ENCODE assay signal across 25 cellular contexts in genomic region chr4:6137747-6138135, GRCh38.
DNase-seq lines count a peak whose midpoint lies in the region; ATAC-seq, FAIRE-seq and TF ChIP-seq lines count a peak whose summit lies in the region.
"Had no signal": no experiment of that assay in that cellular context is flagged by ENCODE, and none has a peak within 500 bp of the region (broad histone marks: within the 10 kb centered on the region; RNA-seq: fewer than 3 reads in every experiment).

No MANE protein-coding gene starts in this region.

- H2BK15ac ChIP-seq in neuronal stem cell (ENCODE audit: low read length): no peak overlapping the region

- CTCF ChIA-PET in activated naive CD4-positive, alpha-beta T cell treated with anti-CD3 and anti-CD28 coated beads, Interleukin-2, amount 10 ng/mL, durations not matched to agents 7 days and 5 days (lab: Charles Lee): no interaction called here

- peak overlapping the region; percentile 48 for H2AK5ac ChIP-seq in neuronal stem cell (ENCODE audit: low read depth, low read length)

- H3K4me1 Mint-ChIP-seq in activated naive CD4-positive, alpha-beta T cell treated with anti-CD3 and anti-CD28 coated beads, Interleukin-2, amount 10 ng/mL, durations not matched to agents 7 days and 5 days: peaks cover 7% of the 10 kb centered on the region
- peaks cover 10% of the 10 kb centered on the region for H3K4me1 Mint-ChIP-seq in T-helper 17 cell
- H3K4me1 Mint-ChIP-seq: B cell had no signal

- H3K4me2 ChIP-seq in neuronal stem cell (ENCODE audit: insufficient read depth, low read length, poor library complexity, severe bottlenecking): no peak overlapping the region
- H3K4me2 ChIP-seq: BLaER1, GM23338 had no signal

- H2AFZ ChIP-seq in neuronal stem cell (ENCODE audit: low read length): no peak overlapping the region
- H2AFZ ChIP-seq: GM23338 had no signal

- H3K9ac ChIP-seq in neuronal stem cell (ENCODE audit: low read depth, low read length, poor library complexity): no peak overlapping the region
- H3K9ac ChIP-seq: BLaER1 had no signal

- FAIRE-seq in urothelium cell line (lab: Jason Lieb, UNC): no peak
- FAIRE-seq: A204.1, G401.6, GM12892, GM19239, H54 had no signal

- no peak for DNase-seq in activated naive CD4-positive, alpha-beta T cell treated with anti-CD3 and anti-CD28 coated beads, Interleukin-2, amount 10 ng/mL, durations not matched to agents 7 days and 5 days
- DNase-seq in activated naive CD4-positive, alpha-beta T cell treated with anti-CD3 and anti-CD28 coated beads, Interleukin-2, amount 50 U/mL, for 72 hours (ENCODE audit: low spot score in 2 of 2): no peak
- DNase-seq in T-helper 17 cell (no peak), neuronal stem cell (ENCODE audit: low spot score) (no peak), spleen (peak; percentile 64), urothelium cell line (ENCODE audit: low spot score) (no peak), pons (ENCODE audit: low spot score) (no peak)
- DNase-seq: Caco-2; CD4-positive, CD25-positive, alpha-beta regulatory T cell; CD8-positive, alpha-beta T cell; DMS153; DND-41; HFFc6 had no signal

- H3K36me3 ChIP-seq in neuronal stem cell (replicated peaks in 1 of 2; ENCODE audit: control insufficient read depth in 2 of 2, insufficient read depth in 2 of 2, low read length in 2 of 2) (no peaks in the 10 kb centered on the region), spleen (no peaks in the 10 kb centered on the region)
- H3K36me3 ChIP-seq: BLaER1, HAP-1 had no signal

- ATAC-seq in activated naive CD4-positive, alpha-beta T cell treated with anti-CD3 and anti-CD28 coated beads, Interleukin-2, amount 50 U/mL, for 72 hours: no peak
- ATAC-seq in T-helper 17 cell (no peak), GM18873 (IDR thresholded peaks at IDR 0.05; ENCODE audit: low FRiP score, unreplicated experiment) (no peak)
- ATAC-seq: CD8-positive, alpha-beta T cell; GM23338 had no signal

- H3K27me3 ChIP-seq in neuronal stem cell (ENCODE audit: control insufficient read depth in 3 of 3, insufficient read depth in 3 of 3, low read depth in 1 of 3, low read length in 3 of 3) (no peaks in the 10 kb centered on the region), spleen (replicated peaks in 1 of 7) (no peaks in the 10 kb centered on the region)
- H3K27me3 ChIP-seq: BLaER1 had no signal

- H3K27ac ChIP-seq in neuronal stem cell (replicated peaks; ENCODE audit: low read length): no peak overlapping the region
- H3K27ac ChIP-seq in spleen: no peak overlapping the region
- H3K27ac ChIP-seq: 22Rv1, BLaER1, C4-2B had no signal

- H3K36me3 Mint-ChIP-seq in activated naive CD4-positive, alpha-beta T cell treated with anti-CD3 and anti-CD28 coated beads, Interleukin-2, amount 10 ng/mL, durations not matched to agents 7 days and 5 days: no peaks in the 10 kb centered on the region
- no peaks in the 10 kb centered on the region for H3K36me3 Mint-ChIP-seq in activated naive CD4-positive, alpha-beta T cell treated with anti-CD3 and anti-CD28 coated beads, Interleukin-2, amount 50 U/mL, for 72 hours
- no peaks in the 10 kb centered on the region for H3K36me3 Mint-ChIP-seq in T-helper 17 cell (ENCODE audit: low read depth)
- H3K36me3 Mint-ChIP-seq: CD4-positive, CD25-positive, alpha-beta regulatory T cell; CD8-positive, alpha-beta T cell had no signal

- H2BK12ac ChIP-seq in neuronal stem cell (ENCODE audit: low read length): no peak overlapping the region

- peak overlapping the region; percentile 27 for H3K14ac ChIP-seq in neuronal stem cell (ENCODE audit: low read length)

- H3K27me3 Mint-ChIP-seq in activated naive CD4-positive, alpha-beta T cell treated with anti-CD3 and anti-CD28 coated beads, Interleukin-2, amount 10 ng/mL, durations not matched to agents 7 days and 5 days: peaks cover 4% of the 10 kb centered on the region
- no peaks in the 10 kb centered on the region for H3K27me3 Mint-ChIP-seq in T-helper 17 cell
- H3K27me3 Mint-ChIP-seq: B cell; CD4-positive, CD25-positive, alpha-beta regulatory T cell had no signal

- no peaks in the 10 kb centered on the region for H3K79me1 ChIP-seq in neuronal stem cell (ENCODE audit: low read depth, low read length)

- no peak overlapping the region for H3K4me3 Mint-ChIP-seq in activated naive CD4-positive, alpha-beta T cell treated with anti-CD3 and anti-CD28 coated beads, Interleukin-2, amount 10 ng/mL, durations not matched to agents 7 days and 5 days
- H3K4me3 Mint-ChIP-seq in T-helper 17 cell: no peak overlapping the region
- H3K4me3 Mint-ChIP-seq: B cell; CD4-positive, CD25-positive, alpha-beta regulatory T cell; CD8-positive, alpha-beta T cell; GM23338; HFFc6 had no signal

- peak overlapping the region; percentile 38 for H3K18ac ChIP-seq in neuronal stem cell (ENCODE audit: low read length)

- no peak overlapping the region for H3K4ac ChIP-seq in neuronal stem cell (ENCODE audit: low read length)

- H3K9me3 ChIP-seq in T-helper 17 cell (ENCODE audit: control insufficient read depth, low read length, poor library complexity, severe bottlenecking) (no peaks in the 10 kb centered on the region), neuronal stem cell (replicated peaks in 1 of 2; ENCODE audit: control insufficient read depth in 2 of 2, insufficient read depth in 1 of 2, low read depth in 1 of 2, low read length in 2 of 2) (peaks cover 0 to 3% of the 10 kb centered on the region in 2 donors), spleen (no peaks in the 10 kb centered on the region)
- H3K9me3 ChIP-seq: BLaER1, Caco-2, HAP-1 had no signal

- H3K27ac Mint-ChIP-seq in activated naive CD4-positive, alpha-beta T cell treated with anti-CD3 and anti-CD28 coated beads, Interleukin-2, amount 10 ng/mL, durations not matched to agents 7 days and 5 days: peak overlapping the region; percentile 42
- H3K27ac Mint-ChIP-seq in activated naive CD4-positive, alpha-beta T cell treated with anti-CD3 and anti-CD28 coated beads, Interleukin-2, amount 50 U/mL, for 72 hours: no peak overlapping the region
- peak overlapping the region; percentile 14 for H3K27ac Mint-ChIP-seq in T-helper 17 cell
- H3K27ac Mint-ChIP-seq: B cell; CD8-positive, alpha-beta T cell; GM23338; HFFc6 had no signal

- H3K4me3 ChIP-seq in neuronal stem cell (ENCODE audit: low read length in 2 of 2) (no peak overlapping the region), spleen (no peak overlapping the region)
- H3K4me3 ChIP-seq: BLaER1, GM23338, HAP-1 had no signal

- H3K4me1 ChIP-seq in neuronal stem cell (ENCODE audit: control insufficient read depth in 2 of 2, insufficient read depth in 1 of 2, low read depth in 1 of 2, low read length in 2 of 2) (no peaks in the 10 kb centered on the region), spleen (no peaks in the 10 kb centered on the region)
- H3K4me1 ChIP-seq: Caco-2, HAP-1 had no signal

- no CpG with 5 or more reads among the region's 3 CpGs for WGBS in neuronal stem cell (ENCODE audit: extremely low coverage in 2 of 2, insufficient read length in 2 of 2, insufficient replicate concordance in 1 of 2), 2 donors
- 83 to 96% (median 85%) methylated on average over 3 of the region's 3 CpGs for WGBS in spleen, 5 donors

- intact Hi-C loops in spleen (cut with DNase I; ENCODE audit: low total_unique reads): no loop called here

- H3K9me3 Mint-ChIP-seq in activated naive CD4-positive, alpha-beta T cell treated with anti-CD3 and anti-CD28 coated beads, Interleukin-2, amount 10 ng/mL, durations not matched to agents 7 days and 5 days: no peaks in the 10 kb centered on the region
- peaks cover 0 to 10% of the 10 kb centered on the region in 2 donors for H3K9me3 Mint-ChIP-seq in activated naive CD4-positive, alpha-beta T cell treated with anti-CD3 and anti-CD28 coated beads, Interleukin-2, amount 50 U/mL, for 72 hours
- H3K9me3 Mint-ChIP-seq: CD8-positive, alpha-beta T cell had no signal

- TF ChIP-seq POLR2A in spleen (IDR thresholded peaks at IDR 0.05): no peak

- TF ChIP-seq CTCF in spleen (IDR thresholded peaks at IDR 0.05 in 8 of 11, conservative IDR thresholded peaks at IDR 0.05 in 3 of 11): no peak

- no peak overlapping the region for H2BK5ac ChIP-seq in neuronal stem cell (ENCODE audit: low read length)

- no peak overlapping the region for H4K8ac ChIP-seq in neuronal stem cell (ENCODE audit: low read depth, low read length)

- H3K23ac ChIP-seq in neuronal stem cell (ENCODE audit: low read depth, low read length, poor library complexity): no peak overlapping the region

- H4K91ac ChIP-seq in neuronal stem cell (ENCODE audit: low read depth, low read length, poor library complexity): no peak overlapping the region

- H2BK120ac ChIP-seq in neuronal stem cell (ENCODE audit: low read depth, low read length): no peak overlapping the region

Comparison
In these comparisons a context has a peak if more than half of its experiments do, and no peak if none do; other contexts are left out.
1. H3K27ac Mint-ChIP-seq: peak in activated naive CD4-positive, alpha-beta T cell treated with anti-CD3 and anti-CD28 coated beads, Interleukin-2, amount 10 ng/mL, durations not matched to agents 7 days and 5 days (single experiment) and T-helper 17 cell (single experiment); none in activated naive CD4-positive, alpha-beta T cell treated with anti-CD3 and anti-CD28 coated beads, Interleukin-2, amount 50 U/mL, for 72 hours (0 of 2).